23 cellular contexts compared by ENCODE assay signal in genomic region chr4:104425948-104426347, GRCh38.
"Had no signal": no experiment of that assay in that cellular context is flagged by ENCODE, and none has a peak within 500 bp of the region (broad histone marks: within the 10 kb centered on the region; RNA-seq: fewer than 3 reads in every experiment).

No MANE protein-coding gene starts in this region.

- H3K9me3 ChIP-seq: adrenal gland, esophagus squamous epithelium, gastrocnemius medialis, left lung, neutrophil, pancreas, psoas muscle, suprapubic skin, transverse colon had no signal

- H3K27me3 ChIP-seq: adrenal gland, esophagus squamous epithelium, gastrocnemius medialis, left lung, neutrophil, pancreas, suprapubic skin, transverse colon had no signal

- H3K4me1 ChIP-seq: adrenal gland, left lung, pancreas, psoas muscle had no signal

- DNase-seq: activated CD4-positive, alpha-beta memory T cell treated with anti-CD3 and anti-CD28 coated beads, Interleukin-2, amount 10 ng/mL, durations not matched to agents 7 days and 5 days; activated CD4-positive, alpha-beta T cell treated with anti-CD3 and anti-CD28 coated beads, Interleukin-2, amount 10 ng/mL, durations not matched to agents 24 days and 14 days; activated naive CD4-positive, alpha-beta T cell; activated T-cell treated with anti-CD3 and anti-CD28 coated beads for 4 hours; adrenal gland; cerebellar nuclear complex; esophagus squamous epithelium; gastrocnemius medialis; hippocampal formation; kidney glomerular epithelial cell; left lung; naive thymus-derived CD4-positive, alpha-beta T cell; pancreas; psoas muscle; right cardiac atrium; stimulated activated CD4-positive, alpha-beta T cell treated with anti-CD3 and anti-CD28 coated beads, Interleukin-12 subunit alpha, Interleukin-12 subunit beta, amount 100 ng/mL, for 4 hours; stimulated activated CD4-positive, alpha-beta T cell treated with anti-CD3 and anti-CD28 coated beads, Interleukin-4, amount 100 ng/mL, for 4 hours; stimulated activated naive CD8-positive, alpha-beta T cell treated with anti-CD3 and anti-CD28 coated beads, Interleukin-15, amount 100 ng/mL, for 72 hours; transverse colon had no signal

- H3K4me3 ChIP-seq: coronary artery, esophagus squamous epithelium, left lung, lung had no signal

- H3K36me3 ChIP-seq: adrenal gland, esophagus squamous epithelium, gastrocnemius medialis, left lung, neutrophil, pancreas, suprapubic skin, transverse colon had no signal

- ATAC-seq: gastrocnemius medialis; left lung; naive thymus-derived CD4-positive, alpha-beta T cell; pancreas; psoas muscle; right cardiac atrium; stimulated activated naive CD8-positive, alpha-beta T cell treated with anti-CD3 and anti-CD28 coated beads, Interleukin-15, amount 100 ng/mL, for 72 hours had no signal

- H3K27ac ChIP-seq: adrenal gland, coronary artery, esophagus squamous epithelium, gastrocnemius medialis, left lung, neutrophil, pancreas, psoas muscle, suprapubic skin, transverse colon had no signal
